In the genomic region with DNA sequence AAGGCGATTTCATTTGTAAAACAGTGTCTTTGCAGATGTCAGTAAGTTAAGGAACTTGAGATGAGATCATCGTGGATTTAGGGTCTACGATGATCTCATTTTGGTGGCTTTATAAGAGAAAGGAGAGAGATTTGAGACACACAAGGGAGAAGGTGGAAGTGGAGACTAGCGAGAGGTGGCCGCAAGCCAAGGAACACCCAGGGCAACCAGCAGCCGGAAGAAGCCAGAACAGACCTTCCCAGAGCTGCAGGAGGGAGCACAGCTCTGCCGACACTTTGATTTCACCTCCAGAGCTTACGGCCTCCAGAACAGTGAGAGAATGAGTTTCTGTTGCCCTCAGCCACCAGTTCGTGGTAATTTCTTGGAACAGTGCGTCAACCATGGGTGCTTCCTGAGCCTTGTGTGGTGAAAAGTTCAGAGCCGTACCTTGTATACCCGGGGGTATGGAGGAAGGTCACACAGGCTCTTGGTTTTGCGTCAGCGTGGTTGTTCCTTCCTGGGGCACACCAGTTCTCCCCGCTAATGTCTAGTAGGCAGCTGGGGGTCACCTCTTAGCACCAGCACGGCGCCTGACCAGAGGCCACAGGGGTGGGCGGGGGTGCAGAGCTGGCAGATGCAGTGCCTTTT, we compare ENCODE assay signal across 8 cellular contexts. TPM values are rescaled to one million over a fixed set of nuclear protein-coding genes. Genes with fewer than 3 reads are reported as not detected.
DNase-seq lines count a peak whose midpoint lies in the region; ATAC-seq, FAIRE-seq and TF ChIP-seq lines count a peak whose summit lies in the region.

No MANE protein-coding gene starts in this region.

- peak overlapping the region; percentile 27 for H2BK20ac ChIP-seq in IMR-90 (ENCODE audit: low read depth, low read length)

- H3K56ac ChIP-seq in IMR-90 (ENCODE audit: extremely low read depth, insufficient read depth, low read length), result no peak overlapping the region

- H3K4me3 ChIP-seq in IMR-90 (ENCODE audit: insufficient read depth, low read depth, low read length) (no peak overlapping the region), esophagus squamous epithelium (peak overlapping the region in 2 of 4 donors; percentile 20 to 42), small intestine (ENCODE audit: low read depth in 1 of 2, low read length in 2 of 2) (peak overlapping the region in 1 of 2 donors; percentile 15), A673 (ENCODE audit: low read depth, low read length, poor library complexity, severe bottlenecking) (no peak overlapping the region), MM.1S (ENCODE audit: low read length) (no peak overlapping the region)

- CTCF ChIA-PET in IMR-90 (lab: Yijun Ruan, JAX), result no interaction called here
- CTCF ChIA-PET in A673 (lab: Charles Lee), result no interaction called here

- ATAC-seq in IMR-90 (ENCODE audit: low read depth), result no peak

- peak overlapping the region; percentile 63 for H2BK120ac ChIP-seq in IMR-90 (ENCODE audit: low read depth, low read length)

- no peak overlapping the region for H3K27ac ChIP-seq in IMR-90 (ENCODE audit: insufficient read depth, low read length)
- peak overlapping the region; percentile 54 to 89 (median 76) for H3K27ac ChIP-seq in esophagus squamous epithelium
- H3K27ac ChIP-seq in small intestine (ENCODE audit: low read depth in 1 of 2, low read length in 1 of 2), result peak overlapping the region; percentile 56 to 87
- H3K27ac ChIP-seq in A673 (ENCODE audit: low read depth, low read length, poor library complexity, severe bottlenecking), result no peak overlapping the region
- H3K27ac ChIP-seq in MM.1S (ENCODE audit: low read length), result no peak overlapping the region

- H4K20me1 ChIP-seq in IMR-90 (ENCODE audit: insufficient read depth, low read length) (no peaks in the 10 kb centered on the region), MM.1S (ENCODE audit: insufficient read depth, low read length) (no peaks in the 10 kb centered on the region)

- FAIRE-seq in small intestine (lab: Jason Lieb, UNC), result no peak

- H3F3A ChIP-seq in MM.1S (ENCODE audit: insufficient read depth, low read length), result no peaks in the 10 kb centered on the region

- no peak overlapping the region for H3K23ac ChIP-seq in IMR-90 (ENCODE audit: low read depth, low read length)

- H3K4me2 ChIP-seq in IMR-90 (ENCODE audit: low read depth, low read length) (no peak overlapping the region), MM.1S (ENCODE audit: low read depth, low read length) (no peak overlapping the region)

- H3K9me1 ChIP-seq in IMR-90 (ENCODE audit: insufficient read depth, low read length), result peaks cover 27% of the 10 kb centered on the region

- H4K91ac ChIP-seq in IMR-90 (ENCODE audit: insufficient read depth, low read depth, low read length), result peak overlapping the region; percentile 59

- H3K36me3 ChIP-seq in IMR-90 (ENCODE audit: control insufficient read depth, insufficient read depth, low read length), result no peaks in the 10 kb centered on the region
- H3K36me3 ChIP-seq in esophagus squamous epithelium, result no peaks in the 10 kb centered on the region
- no peaks in the 10 kb centered on the region for H3K36me3 ChIP-seq in small intestine (ENCODE audit: control insufficient read depth in 2 of 2, insufficient read depth in 2 of 2, low read length in 2 of 2)
- no peaks in the 10 kb centered on the region for H3K36me3 ChIP-seq in A673 (ENCODE audit: insufficient read depth, low read length, poor library complexity, severe bottlenecking)
- no peaks in the 10 kb centered on the region for H3K36me3 ChIP-seq in MM.1S (replicated peaks; ENCODE audit: insufficient read depth, low read length)

- TF ChIP-seq RAD21 in IMR-90 (IDR thresholded peaks at IDR 0.05; ENCODE audit: low read length), result no peak

- dilution Hi-C loops in IMR-90 (cut with HindIII; ENCODE audit: low sequenced_read_pairs, unreplicated experiment), result no loop called here

- no peaks in the 10 kb centered on the region for H3K9me3 ChIP-seq in IMR-90 (ENCODE audit: control insufficient read depth, insufficient read depth, low read length)
- H3K9me3 ChIP-seq in esophagus squamous epithelium, result no peaks in the 10 kb centered on the region
- H3K9me3 ChIP-seq in small intestine (ENCODE audit: control insufficient read depth, low read depth), result no peaks in the 10 kb centered on the region
- H3K9me3 ChIP-seq in A673 (ENCODE audit: low read depth, low read length, poor library complexity, severe bottlenecking), result no peaks in the 10 kb centered on the region
- no peaks in the 10 kb centered on the region for H3K9me3 ChIP-seq in MM.1S (replicated peaks; ENCODE audit: insufficient read depth, low read length)

- BruUV-seq in IMR-90 (replicated peaks; lab: Mats Ljungman, UMichigan), result no TSS peak
- no TSS peak for BruUV-seq in A673 (replicated peaks; lab: Mats Ljungman, UMichigan)

- DNase-seq in IMR-90 (no peak), esophagus squamous epithelium (lab: John Stamatoyannopoulos, UW) (no peak), small intestine (peak; percentile 76), A673 (ENCODE audit: low spot score) (no peak), NCI-H526 (lab: John Stamatoyannopoulos, UW) (no peak), MM.1S (no peak), LoVo (ENCODE audit: low spot score) (no peak)
- DNase-seq in activated CD8-positive, alpha-beta memory T cell treated with anti-CD3 and anti-CD28 coated beads, Interleukin-2, amount 50 U/mL, for 48 hours, result peak; percentile 81

- peak overlapping the region in 1 of 2 experiments; percentile 6; a peak in 1 of 4 replicates for H4K8ac ChIP-seq in IMR-90 (ENCODE audit: low read depth in 2 of 2, low read length in 2 of 2)

- intact Hi-C loops in IMR-90 (cut with micrococcal nuclease), result no loop called here
- intact Hi-C loops in esophagus squamous epithelium (cut with DNase I), result no loop called here
- intact Hi-C loops in A673 (cut with micrococcal nuclease; ENCODE audit: unreplicated experiment), result no loop called here

- no peak for TF ChIP-seq CTCF in IMR-90 (conservative IDR thresholded peaks at IDR 0.05; ENCODE audit: low read depth, low read length)
- TF ChIP-seq CTCF in esophagus squamous epithelium (IDR thresholded peaks at IDR 0.05), result no peak
- TF ChIP-seq CTCF in A673 (conservative IDR thresholded peaks at IDR 0.05; ENCODE audit: low read depth, low read length), result no peak
- TF ChIP-seq CTCF in MM.1S (IDR thresholded peaks at IDR 0.05; ENCODE audit: low read length), result no peak

- H2AK9ac ChIP-seq in IMR-90 (replicated peaks; ENCODE audit: low read depth, low read length, poor library complexity), result peak overlapping the region; percentile 52

- no peak overlapping the region for H3K18ac ChIP-seq in IMR-90 (ENCODE audit: low read depth, low read length)

- no peak overlapping the region for H4K5ac ChIP-seq in IMR-90 (ENCODE audit: low read depth, low read length)

- H3K27me3 ChIP-seq in IMR-90 (ENCODE audit: control insufficient read depth, insufficient read depth, low read length) (no peaks in the 10 kb centered on the region), esophagus squamous epithelium (no peaks in the 10 kb centered on the region), small intestine (ENCODE audit: control insufficient read depth in 2 of 2, insufficient read depth in 2 of 2, low read length in 2 of 2) (no peaks in the 10 kb centered on the region), A673 (replicated peaks; ENCODE audit: insufficient read depth, low read depth, low read length, poor library complexity) (no peaks in the 10 kb centered on the region), MM.1S (replicated peaks; ENCODE audit: insufficient read depth, low read length) (no peaks in the 10 kb centered on the region)

- no peaks in the 10 kb centered on the region for H3K9me2 ChIP-seq in MM.1S (replicated peaks; ENCODE audit: insufficient read depth, low read length)

- peak overlapping the region; percentile 85; the same call in 2 of the 3 replicates for H2BK15ac ChIP-seq in IMR-90 (ENCODE audit: low read depth, low read length)

- 93% methylated on average over 2 of the region's 18 CpGs; no CpG with 5 or more reads in 1 of the 2 experiments for WGBS in IMR-90 (ENCODE audit: extremely low coverage in 2 of 2, insufficient read length in 1 of 2), 2 experiments
- 43 to 66% methylated on average over 17 to 18 of the region's 18 CpGs for WGBS in esophagus squamous epithelium, 2 donors
- whole genome bisulfite sequencing in small intestine, 3 donors, result 47 to 64% (median 50%) methylated on average over 18 of the region's 18 CpGs

- TF ChIP-seq POLR2A in IMR-90 (IDR thresholded peaks at IDR 0.05; ENCODE audit: low read depth, low read length) (no peak), esophagus squamous epithelium (IDR thresholded peaks at IDR 0.05) (peak in 2 of 4 donors; percentile 16 to 61)

- H3K79me2 ChIP-seq in MM.1S (ENCODE audit: low read length), result no peaks in the 10 kb centered on the region

- no peak overlapping the region for H2BK5ac ChIP-seq in IMR-90 (ENCODE audit: low read depth, low read length, poor library complexity, severe bottlenecking)

- H3K4me1 ChIP-seq in IMR-90 (ENCODE audit: control insufficient read depth, insufficient read depth, low read length) (peaks cover 28% of the 10 kb centered on the region), esophagus squamous epithelium (peaks cover 11 to 82% (median 32%) of the 10 kb centered on the region in 3 donors), small intestine (ENCODE audit: control insufficient read depth in 2 of 2, insufficient read depth in 1 of 2, low read depth in 1 of 2, low read length in 1 of 2) (peaks cover 2 to 6% of the 10 kb centered on the region in 2 donors), A673 (ENCODE audit: insufficient read depth, low read length, poor library complexity, severe bottlenecking) (no peaks in the 10 kb centered on the region), MM.1S (ENCODE audit: low read length) (no peaks in the 10 kb centered on the region)

- H3K79me1 ChIP-seq in IMR-90 (ENCODE audit: low read depth in 1 of 2, low read length in 2 of 2), result peaks cover 0 to 16% of the 10 kb centered on the region in 2 experiments; a peak in 3 of 4 replicates

- POLR2A ChIA-PET in IMR-90 (lab: Charles Lee; ENCODE audit: unreplicated experiment) (no interaction called here), A673 (lab: Charles Lee; ENCODE audit: low non-redundant PET) (no interaction called here)

- H3K4ac ChIP-seq in IMR-90 (ENCODE audit: low read depth, low read length), result peak overlapping the region; percentile 86

- in situ Hi-C loops in IMR-90 (cut with MboI; ENCODE audit: low sequenced_read_pairs), result no loop called here

- H2AK5ac ChIP-seq in IMR-90 (ENCODE audit: low read depth, low read length), result peak overlapping the region; percentile 97

- H2AFZ ChIP-seq in IMR-90 (replicated peaks; ENCODE audit: low read length, poor library complexity), result peak overlapping the region; percentile 34
- no peak overlapping the region for H2AFZ ChIP-seq in MM.1S (ENCODE audit: low read length)

- no peak overlapping the region for H3K9ac ChIP-seq in IMR-90 (ENCODE audit: low read depth, low read length)
- H3K9ac ChIP-seq in MM.1S (ENCODE audit: low read length), result no peak overlapping the region

- peak overlapping the region; percentile 14; the same call in 1 of the 2 replicates for H3K14ac ChIP-seq in IMR-90 (replicated peaks; ENCODE audit: low read depth, low read length)

RNA-seq across cellular contexts. Expression of a gene that starts 12.9 kb away (rescaled TPM):
- 24.9 and 27.8 TPM in 2 replicates for total RNA-seq in IMR-90 (2012; rRNA removed)
- polyA plus RNA-seq in IMR-90 (2012; rRNA removed), result 32.5 and 35.8 TPM in 2 replicates
- polyA plus RNA-seq in IMR-90 (2012; cell fraction: cytosol; rRNA removed), result 19.2 and 30.0 TPM in 2 replicates
- polyA plus RNA-seq in IMR-90 (2012; cell fraction: nucleus; rRNA removed; ENCODE audit: low replicate concordance), result 40.3 and 52.3 TPM in 2 replicates
- 10 to 100 TPM; 27.3 to 39.2 (median 32.8) TPM for total RNA-seq in esophagus squamous epithelium
- 10 to 100 TPM; 14.5 to 27.4 (median 17.8) TPM for polyA plus RNA-seq in small intestine
- total RNA-seq in A673 (2021), result 78.6 and 82.8 TPM in 2 replicates

Comparison
In these comparisons a context has a peak if more than half of its experiments do, and no peak if none do; other contexts are left out.
1. DNase-seq: peak in activated CD8-positive, alpha-beta memory T cell treated with anti-CD3 and anti-CD28 coated beads, Interleukin-2, amount 50 U/mL, for 48 hours (single experiment) and small intestine (single experiment); none in IMR-90 (single experiment), esophagus squamous epithelium (single experiment), A673 (single experiment), NCI-H526 (0 of 2), MM.1S (single experiment) and LoVo (single experiment).
2. H3K27ac ChIP-seq: peak in esophagus squamous epithelium (4 of 4) and small intestine (2 of 2); none in IMR-90 (single experiment), A673 (single experiment) and MM.1S (single experiment).